Comparison of ENCODE assay signal across 8 cellular contexts in genomic region chr17:36722121-36722902, GRCh38.
DNase-seq lines count a peak whose midpoint lies in the region; TF ChIP-seq lines count a peak whose summit lies in the region.

No MANE protein-coding gene starts in this region.

- H3K4me3 ChIP-seq in BE2C (ENCODE audit: low read depth, low read length) (no peak overlapping the region), WI38 (ENCODE audit: low read depth, low read length) (peak overlapping the region; percentile 34), cardiac fibroblast (replicated peaks in 1 of 2; ENCODE audit: low read depth in 2 of 2, low read length in 2 of 2) (peak overlapping the region; percentile 34 to 38)

- no peaks in the 10 kb centered on the region for H3K27me3 ChIP-seq in BE2C

- peaks cover 72% of the 10 kb centered on the region for H3K4me1 ChIP-seq in BE2C

- no peaks in the 10 kb centered on the region for H3K9me3 ChIP-seq in BE2C

- H3K36me3 ChIP-seq in BE2C = no peaks in the 10 kb centered on the region

- TF ChIP-seq CTCF in BE2C (IDR thresholded peaks at IDR 0.05; ENCODE audit: low read depth, low read length) (no peak), GM20000 (IDR thresholded peaks at IDR 0.05; ENCODE audit: extremely low read depth, missing control alignments) (no peak), WI38 (IDR thresholded peaks at IDR 0.05; ENCODE audit: low read depth, low read length) (no peak), cardiac fibroblast (IDR thresholded peaks at IDR 0.05; ENCODE audit: low read depth, low read length) (no peak)

- DNase-seq in BE2C = peak; percentile 62
- DNase-seq in GM20000 (ENCODE audit: low spot score) = peak; percentile 93
- peak; percentile 82 to 99 (median 93) for DNase-seq in NCI-H1417 (lab: John Stamatoyannopoulos, UW)
- DNase-seq in cardiac fibroblast (ENCODE audit: low read depth in 2 of 2) = peak in 1 of 2 donors; percentile 33
- peak; percentile 84 for DNase-seq in left kidney (ENCODE audit: low read depth, low spot score)
- DNase-seq in stimulated activated CD4-positive, alpha-beta T cell treated with anti-CD3 and anti-CD28 coated beads, Interleukin-4, amount 100 ng/mL, for 1 hour = peak; percentile 81
- no peak for DNase-seq in cortex of kidney (lab: John Stamatoyannopoulos, UW)
